Comparison of ENCODE assay signal across 1 cellular context in the genomic region with DNA sequence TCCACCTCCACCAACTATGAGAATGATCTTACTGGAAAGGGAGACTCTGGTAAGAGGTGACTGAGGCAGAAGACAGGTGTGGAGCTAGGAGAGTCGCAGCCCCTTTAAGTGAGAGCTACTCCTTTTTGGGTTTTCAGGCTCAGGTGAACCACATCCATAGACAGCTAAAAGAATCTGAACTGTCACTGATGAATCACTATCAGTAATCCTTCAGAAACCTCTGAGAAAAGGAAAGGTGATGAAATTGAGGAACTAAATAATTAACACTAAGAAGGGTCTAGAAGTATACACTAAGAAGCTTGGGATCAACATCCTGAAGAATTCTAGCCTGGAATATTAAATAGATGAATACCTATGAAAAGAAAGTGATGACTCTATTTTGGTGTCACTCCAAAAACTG.
TF ChIP-seq lines count a peak whose summit lies in the region.

No MANE protein-coding gene starts in this region.

TF ChIP-seq in WTC11, 78 proteins besides CTCF, POLR2A, EP300 and RAD21 (continued from another document):
- TF ChIP-seq, protein P1, sequence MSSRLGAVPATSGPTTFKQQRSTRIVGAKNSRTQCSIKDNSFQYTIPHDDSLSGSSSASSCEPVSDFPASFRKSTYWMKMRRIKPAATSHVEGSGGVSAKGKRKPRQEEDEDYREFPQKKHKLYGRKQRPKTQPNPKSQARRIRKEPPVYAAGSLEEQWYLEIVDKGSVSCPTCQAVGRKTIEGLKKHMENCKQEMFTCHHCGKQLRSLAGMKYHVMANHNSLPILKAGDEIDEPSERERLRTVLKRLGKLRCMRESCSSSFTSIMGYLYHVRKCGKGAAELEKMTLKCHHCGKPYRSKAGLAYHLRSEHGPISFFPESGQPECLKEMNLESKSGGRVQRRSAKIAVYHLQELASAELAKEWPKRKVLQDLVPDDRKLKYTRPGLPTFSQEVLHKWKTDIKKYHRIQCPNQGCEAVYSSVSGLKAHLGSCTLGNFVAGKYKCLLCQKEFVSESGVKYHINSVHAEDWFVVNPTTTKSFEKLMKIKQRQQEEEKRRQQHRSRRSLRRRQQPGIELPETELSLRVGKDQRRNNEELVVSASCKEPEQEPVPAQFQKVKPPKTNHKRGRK (CRISPR knock-in tag; IDR thresholded peaks at IDR 0.05; ENCODE audit: borderline replicate concordance) = no peak
- TF ChIP-seq TCF7 (CRISPR knock-in tag; IDR thresholded peaks at IDR 0.05; ENCODE audit: low read depth) (no peak), SOX15 (CRISPR knock-in tag; IDR thresholded peaks at IDR 0.05) (no peak)
